In the genomic region with DNA sequence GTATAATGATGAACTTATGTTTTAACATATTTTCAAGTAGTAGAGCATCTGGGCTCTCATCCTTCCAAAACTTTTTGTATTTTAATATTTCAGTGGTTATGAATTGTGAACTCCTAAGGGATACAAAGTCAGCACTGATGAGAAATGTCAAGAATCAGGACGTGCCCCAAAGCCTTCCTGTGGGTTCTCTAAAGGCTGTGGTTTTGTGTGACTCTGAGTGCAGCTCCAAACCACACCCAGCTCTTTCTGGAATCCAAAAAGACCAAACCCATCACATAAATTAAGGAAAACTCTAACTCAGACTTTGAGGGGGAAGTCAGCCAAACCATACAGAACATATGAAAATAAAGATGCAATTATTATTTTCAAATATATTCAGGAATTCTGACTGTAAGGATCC, we compare ENCODE assay signal across 8 cellular contexts. TPM values are rescaled to one million over a fixed set of nuclear protein-coding genes. Genes with fewer than 3 reads are reported as not detected.
DNase-seq lines count a peak whose midpoint lies in the region; ATAC-seq and TF ChIP-seq lines count a peak whose summit lies in the region.

No MANE protein-coding gene starts in this region.

- no peak overlapping the region for H2AFZ ChIP-seq in MM.1S (ENCODE audit: low read length)

- H3K27ac ChIP-seq in BLaER1 treated with 17β-estradiol and CSF1 and Interleukin-3, amounts not matched to agents 10 nM and 100 nM, result peak overlapping the region; percentile 59 to 90 (median 76); a peak in 21 of 22 replicates
- H3K27ac ChIP-seq in MM.1S (ENCODE audit: low read length), result peak overlapping the region; percentile 21; the same call in 1 of the 2 replicates
- no peak overlapping the region for H3K27ac ChIP-seq in naive thymus-derived CD4-positive, alpha-beta T cell (ENCODE audit: low read depth, low read length)

- peaks cover 37% of the 10 kb centered on the region for H3K4me1 Mint-ChIP-seq in chondrocyte (ENCODE audit: low read depth)
- H3K4me1 Mint-ChIP-seq in naive thymus-derived CD4-positive, alpha-beta T cell, result peaks cover 21 to 42% (median 32%) of the 10 kb centered on the region in 7 donors

- no peaks in the 10 kb centered on the region for H3K27me3 ChIP-seq in BLaER1 treated with 17β-estradiol and CSF1 and Interleukin-3, amounts not matched to agents 10 nM and 100 nM
- no peaks in the 10 kb centered on the region for H3K27me3 ChIP-seq in MM.1S (replicated peaks; ENCODE audit: insufficient read depth, low read length)
- H3K27me3 ChIP-seq in naive thymus-derived CD4-positive, alpha-beta T cell (ENCODE audit: control insufficient read depth in 2 of 2, insufficient read depth in 2 of 2, low read length in 2 of 2), result no peaks in the 10 kb centered on the region

- no peaks in the 10 kb centered on the region for H3K9me3 Mint-ChIP-seq in chondrocyte (ENCODE audit: low read depth)
- peaks cover 0 to 1% (median 0%) of the 10 kb centered on the region in 11 donors for H3K9me3 Mint-ChIP-seq in naive thymus-derived CD4-positive, alpha-beta T cell

- no peaks in the 10 kb centered on the region for H3K9me3 ChIP-seq in BLaER1 treated with 17β-estradiol and CSF1 and Interleukin-3, amounts not matched to agents 10 nM and 100 nM (replicated peaks in 1 of 11)
- H3K9me3 ChIP-seq in MM.1S (replicated peaks; ENCODE audit: insufficient read depth, low read length), result no peaks in the 10 kb centered on the region
- H3K9me3 ChIP-seq in naive thymus-derived CD4-positive, alpha-beta T cell (ENCODE audit: control insufficient read depth in 2 of 3, low read length in 3 of 3), result no peaks in the 10 kb centered on the region

- peaks cover 42 to 78% (median 62%) of the 10 kb centered on the region in 10 experiments for H3K4me1 ChIP-seq in BLaER1 treated with 17β-estradiol and CSF1 and Interleukin-3, amounts not matched to agents 10 nM and 100 nM
- peaks cover 19% of the 10 kb centered on the region for H3K4me1 ChIP-seq in MM.1S (ENCODE audit: low read length)
- H3K4me1 ChIP-seq in naive thymus-derived CD4-positive, alpha-beta T cell (ENCODE audit: control insufficient read depth in 2 of 2, insufficient read depth in 2 of 2, low read length in 2 of 2), result peaks cover 13 to 16% of the 10 kb centered on the region in 2 donors

- no peak overlapping the region for H3K4me3 Mint-ChIP-seq in chondrocyte (ENCODE audit: unreplicated experiment)
- H3K4me3 Mint-ChIP-seq in naive thymus-derived CD4-positive, alpha-beta T cell, result peak overlapping the region in 3 of 10 donors; percentile 32 to 76 (median 41)

- POLR2A ChIA-PET in naive thymus-derived CD4-positive, alpha-beta T cell (lab: Charles Lee), result no interaction called here

- TF ChIP-seq CTCF in MM.1S (IDR thresholded peaks at IDR 0.05; ENCODE audit: low read length) (no peak), chondrocyte (IDR thresholded peaks at IDR 0.05) (no peak)

- H4K20me1 ChIP-seq in BLaER1 treated with 17β-estradiol and CSF1 and Interleukin-3, amounts not matched to agents 10 nM and 100 nM, result peaks cover under 1 to 60% (median 17%) of the 10 kb centered on the region in 11 experiments; a peak in 18 of 22 replicates
- H4K20me1 ChIP-seq in MM.1S (ENCODE audit: insufficient read depth, low read length), result no peaks in the 10 kb centered on the region

- CTCF ChIA-PET in naive thymus-derived CD4-positive, alpha-beta T cell (lab: Charles Lee), result interaction anchor here (1.1 kb wide), 1 partner anchor 45 kb away, joined by 3 read pairs; no protein-coding TSS in a partner anchor

- H3K79me2 ChIP-seq in MM.1S (ENCODE audit: low read length), result 0 out of 2 replicates have a peak, but pooled peaks cover 3% of the 10 kb centered on the region

- peaks cover 62 to 86% (median 76%) of the 10 kb centered on the region in 11 experiments for H3K36me3 ChIP-seq in BLaER1 treated with 17β-estradiol and CSF1 and Interleukin-3, amounts not matched to agents 10 nM and 100 nM
- no peaks in the 10 kb centered on the region for H3K36me3 ChIP-seq in MM.1S (replicated peaks; ENCODE audit: insufficient read depth, low read length)
- peaks cover 3 to 27% (median 13%) of the 10 kb centered on the region in 3 experiments for H3K36me3 ChIP-seq in naive thymus-derived CD4-positive, alpha-beta T cell (ENCODE audit: control insufficient read depth in 2 of 3, insufficient read depth in 3 of 3, low read length in 3 of 3)

- no peak for DNase-seq in MM.1S
- no peak for DNase-seq in chondrocyte (ENCODE audit: low spot score)
- DNase-seq in naive thymus-derived CD4-positive, alpha-beta T cell, result no peak
- no peak for DNase-seq in NOMO-1 treated with dmso at 0.1 percent for 144 hours (lab: John Stamatoyannopoulos, UW; ENCODE audit: unreplicated experiment)
- DNase-seq in cortex of kidney (lab: John Stamatoyannopoulos, UW), result no peak
- DNase-seq in NCI-H1436 (lab: John Stamatoyannopoulos, UW), result no peak

- no peaks in the 10 kb centered on the region for H3K9me2 ChIP-seq in MM.1S (replicated peaks; ENCODE audit: insufficient read depth, low read length)

- H3K4me2 ChIP-seq in BLaER1 treated with 17β-estradiol and CSF1 and Interleukin-3, amounts not matched to agents 10 nM and 100 nM, result peak overlapping the region; percentile 70 to 91 (median 81)
- no peak overlapping the region for H3K4me2 ChIP-seq in MM.1S (ENCODE audit: low read depth, low read length)

- intact Hi-C loops in naive thymus-derived CD4-positive, alpha-beta T cell (cut with micrococcal nuclease), result loop anchor here in 1 of 2 donors (5.0 kb wide), 1 partner anchor 35 kb away; no protein-coding TSS in a partner anchor

- H3K36me3 Mint-ChIP-seq in chondrocyte (ENCODE audit: low read depth), result peaks cover 27% of the 10 kb centered on the region
- peaks cover 6 to 41% (median 29%) of the 10 kb centered on the region in 5 donors for H3K36me3 Mint-ChIP-seq in naive thymus-derived CD4-positive, alpha-beta T cell

- H3K27me3 Mint-ChIP-seq in chondrocyte (ENCODE audit: low read depth), result no peaks in the 10 kb centered on the region
- no peaks in the 10 kb centered on the region for H3K27me3 Mint-ChIP-seq in naive thymus-derived CD4-positive, alpha-beta T cell

- ATAC-seq in naive thymus-derived CD4-positive, alpha-beta T cell, result no peak
- ATAC-seq in HG03025 (IDR thresholded peaks at IDR 0.05; ENCODE audit: low FRiP score, unreplicated experiment), result no peak

- 0 out of 2 replicates have a peak, but pooled peaks cover 8% of the 10 kb centered on the region for H3F3A ChIP-seq in MM.1S (ENCODE audit: insufficient read depth, low read length)

- peak overlapping the region; percentile 39 to 81 (median 70); a peak in 20 of 22 replicates for H3K9ac ChIP-seq in BLaER1 treated with 17β-estradiol and CSF1 and Interleukin-3, amounts not matched to agents 10 nM and 100 nM
- H3K9ac ChIP-seq in MM.1S (ENCODE audit: low read length), result no peak overlapping the region

- H3K4me3 ChIP-seq in BLaER1 treated with 17β-estradiol and CSF1 and Interleukin-3, amounts not matched to agents 10 nM and 100 nM, result peak overlapping the region in 2 of 10 experiments; percentile 9; a peak in 1 of 20 replicates
- no peak overlapping the region for H3K4me3 ChIP-seq in MM.1S (ENCODE audit: low read length)
- no peak overlapping the region for H3K4me3 ChIP-seq in naive thymus-derived CD4-positive, alpha-beta T cell (ENCODE audit: low read length)

- H3K27ac Mint-ChIP-seq in chondrocyte (ENCODE audit: unreplicated experiment), result peak overlapping the region; percentile 78
- peak overlapping the region in 7 of 9 donors; percentile 41 to 81 (median 55) for H3K27ac Mint-ChIP-seq in naive thymus-derived CD4-positive, alpha-beta T cell

RNA-seq across cellular contexts. Expression of gene SMU1, which starts 40.8 kb away (rescaled TPM):
- total RNA-seq in chondrocyte, result 17.4 to 21.1 TPM (median 17.5 TPM) in 3 replicates
- 10 to 100 TPM; 22.3 to 32.9 (median 25.6) TPM for total RNA-seq in naive thymus-derived CD4-positive, alpha-beta T cell
- polyA plus RNA-seq in naive thymus-derived CD4-positive, alpha-beta T cell, result 10 to 100 TPM; 26.4 to 30.0 TPM

RNA-seq across cellular contexts. Expression of gene B4GALT1, which starts 49.8 kb away (rescaled TPM):
- 59.0 to 83.5 TPM (median 60.2 TPM) in 3 replicates for total RNA-seq in chondrocyte
- total RNA-seq in naive thymus-derived CD4-positive, alpha-beta T cell, result 10 to 100 TPM; 40.7 to 86.2 (median 45.6) TPM
- 10 to 100 TPM; 12.9 to 16.4 TPM for polyA plus RNA-seq in naive thymus-derived CD4-positive, alpha-beta T cell
